In the genomic region with DNA sequence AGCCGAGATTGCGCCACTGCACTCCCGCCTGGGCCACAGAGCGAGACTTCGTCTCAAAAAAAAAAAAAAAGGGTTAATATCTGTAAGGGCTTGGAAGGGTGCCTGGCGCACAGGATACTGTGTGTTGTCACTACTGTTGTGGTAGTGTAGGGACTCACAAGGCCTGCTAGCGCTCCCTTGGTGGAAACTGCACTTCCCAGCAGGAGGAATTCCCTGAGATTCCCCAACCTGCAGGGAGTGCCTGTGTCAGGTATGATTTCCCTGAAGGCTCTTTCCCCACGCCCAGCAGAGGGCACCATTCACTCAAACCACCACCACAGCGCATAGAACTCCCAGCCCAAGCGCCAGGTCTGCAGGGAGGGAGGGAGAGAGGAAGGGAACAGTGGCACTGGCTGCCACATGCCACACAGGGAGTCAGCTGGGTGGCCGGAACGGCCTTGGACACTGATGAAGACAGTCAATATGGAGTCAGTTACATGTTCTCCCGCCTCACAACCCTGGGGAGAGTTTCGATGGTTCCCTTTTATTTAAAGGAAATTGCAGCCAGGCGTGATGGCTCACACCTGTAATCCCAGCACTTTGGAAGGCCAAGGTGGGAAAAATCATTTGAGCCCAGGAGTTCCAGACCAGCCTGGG, we compare ENCODE assay signal across 1 cellular context.
TF ChIP-seq lines count a peak whose summit lies in the region.

No MANE protein-coding gene starts in this region.

TF ChIP-seq in HepG2, 621 proteins besides CTCF, POLR2A, EP300 and RAD21 (continued from another document and continues in another):
- TF ChIP-seq, protein P1, sequence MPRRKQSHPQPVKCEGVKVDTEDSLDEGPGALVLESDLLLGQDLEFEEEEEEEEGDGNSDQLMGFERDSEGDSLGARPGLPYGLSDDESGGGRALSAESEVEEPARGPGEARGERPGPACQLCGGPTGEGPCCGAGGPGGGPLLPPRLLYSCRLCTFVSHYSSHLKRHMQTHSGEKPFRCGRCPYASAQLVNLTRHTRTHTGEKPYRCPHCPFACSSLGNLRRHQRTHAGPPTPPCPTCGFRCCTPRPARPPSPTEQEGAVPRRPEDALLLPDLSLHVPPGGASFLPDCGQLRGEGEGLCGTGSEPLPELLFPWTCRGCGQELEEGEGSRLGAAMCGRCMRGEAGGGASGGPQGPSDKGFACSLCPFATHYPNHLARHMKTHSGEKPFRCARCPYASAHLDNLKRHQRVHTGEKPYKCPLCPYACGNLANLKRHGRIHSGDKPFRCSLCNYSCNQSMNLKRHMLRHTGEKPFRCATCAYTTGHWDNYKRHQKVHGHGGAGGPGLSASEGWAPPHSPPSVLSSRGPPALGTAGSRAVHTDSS (CRISPR knock-in tag; conservative IDR thresholded peaks at IDR 0.05), result no peak
- TF ChIP-seq, protein P2, sequence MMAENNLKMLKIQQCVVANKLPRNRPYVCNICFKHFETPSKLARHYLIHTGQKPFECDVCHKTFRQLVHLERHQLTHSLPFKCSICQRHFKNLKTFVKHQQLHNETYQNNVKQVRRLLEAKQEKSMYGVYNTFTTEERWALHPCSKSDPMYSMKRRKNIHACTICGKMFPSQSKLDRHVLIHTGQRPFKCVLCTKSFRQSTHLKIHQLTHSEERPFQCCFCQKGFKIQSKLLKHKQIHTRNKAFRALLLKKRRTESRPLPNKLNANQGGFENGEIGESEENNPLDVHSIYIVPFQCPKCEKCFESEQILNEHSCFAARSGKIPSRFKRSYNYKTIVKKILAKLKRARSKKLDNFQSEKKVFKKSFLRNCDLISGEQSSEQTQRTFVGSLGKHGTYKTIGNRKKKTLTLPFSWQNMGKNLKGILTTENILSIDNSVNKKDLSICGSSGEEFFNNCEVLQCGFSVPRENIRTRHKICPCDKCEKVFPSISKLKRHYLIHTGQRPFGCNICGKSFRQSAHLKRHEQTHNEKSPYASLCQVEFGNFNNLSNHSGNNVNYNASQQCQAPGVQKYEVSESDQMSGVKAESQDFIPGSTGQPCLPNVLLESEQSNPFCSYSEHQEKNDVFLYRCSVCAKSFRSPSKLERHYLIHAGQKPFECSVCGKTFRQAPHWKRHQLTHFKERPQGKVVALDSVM (CRISPR knock-in tag; IDR thresholded peaks at IDR 0.05), result peak; percentile 28; the same call in 1 of the 2 replicates
- TF ChIP-seq RFXAP (CRISPR knock-in tag; IDR thresholded peaks at IDR 0.05; ENCODE audit: borderline replicate concordance) (no peak), ZNF776 (CRISPR knock-in tag; IDR thresholded peaks at IDR 0.05) (no peak), SPEN (CRISPR knock-in tag; IDR thresholded peaks at IDR 0.05; ENCODE audit: low read depth) (peak; percentile 57; the same call in 1 of the 2 replicates), ZNF331 (CRISPR knock-in tag; IDR thresholded peaks at IDR 0.05) (0 out of 2 replicates have a peak, but pooled peaks have one; percentile 50), KMT2A (CRISPR knock-in tag; IDR thresholded peaks at IDR 0.05) (0 out of 2 replicates have a peak, but pooled peaks have one; percentile 37), ELF4 (CRISPR knock-in tag; IDR thresholded peaks at IDR 0.05; ENCODE audit: borderline replicate concordance) (no peak), ZNF350 (CRISPR knock-in tag; IDR thresholded peaks at IDR 0.05; ENCODE audit: borderline replicate concordance, low read depth) (peak; percentile 64; the same call in 1 of the 2 replicates), MXD4 (CRISPR knock-in tag; IDR thresholded peaks at IDR 0.05) (0 out of 2 replicates have a peak, but pooled peaks have one; percentile 31), ZSCAN25 (CRISPR knock-in tag; IDR thresholded peaks at IDR 0.05) (peak; percentile 96), GATAD2A (CRISPR knock-in tag; IDR thresholded peaks at IDR 0.05) (peak; percentile 78), ZNF263 (CRISPR knock-in tag; IDR thresholded peaks at IDR 0.05) (peak; percentile 31; the same call in 1 of the 2 replicates), NCOA1 (CRISPR knock-in tag; IDR thresholded peaks at IDR 0.05) (no peak), KLF16 (CRISPR knock-in tag; IDR thresholded peaks at IDR 0.05) (peak in 1 of 2 experiments; percentile 64; a peak in 1 of 4 replicates), FOSL2 (CRISPR knock-in tag; IDR thresholded peaks at IDR 0.05) (peak; percentile 72), KDM2A (CRISPR knock-in tag; IDR thresholded peaks at IDR 0.05; ENCODE audit: borderline replicate concordance, low read depth) (peak; percentile 89; the same call in 1 of the 2 replicates), JARID2 (CRISPR knock-in tag; IDR thresholded peaks at IDR 0.05; ENCODE audit: insufficient replicate concordance) (no peak), ZNF451 (CRISPR knock-in tag; IDR thresholded peaks at IDR 0.05) (no peak; the same call in 1 of the 2 replicates), ZNF672 (CRISPR knock-in tag; IDR thresholded peaks at IDR 0.05) (no peak), SIX4 (CRISPR knock-in tag; IDR thresholded peaks at IDR 0.05) (peak; percentile 58; the same call in 1 of the 2 replicates), ZNF674 (CRISPR knock-in tag; IDR thresholded peaks at IDR 0.05; ENCODE audit: low read depth) (no peak), ZMYM2 (CRISPR knock-in tag; IDR thresholded peaks at IDR 0.05) (no peak), ZFX (CRISPR knock-in tag; IDR thresholded peaks at IDR 0.05; ENCODE audit: low read depth) (peak; percentile 62), JUND (CRISPR knock-in tag; IDR thresholded peaks at IDR 0.05) (0 out of 2 replicates have a peak, but pooled peaks have one; percentile 26), ATRX (CRISPR knock-in tag; IDR thresholded peaks at IDR 0.05; ENCODE audit: borderline replicate concordance) (no peak), ZNF3 (CRISPR knock-in tag; IDR thresholded peaks at IDR 0.05) (no peak), KDM4B (CRISPR knock-in tag; IDR thresholded peaks at IDR 0.05) (peak; percentile 80; the same call in 1 of the 2 replicates), JUN (CRISPR knock-in tag; IDR thresholded peaks at IDR 0.05) (0 out of 2 replicates have a peak, but pooled peaks have one; percentile 27), NFE2 (CRISPR knock-in tag; IDR thresholded peaks at IDR 0.05) (no peak), SMC3 (IDR thresholded peaks at IDR 0.05; ENCODE audit: low read length) (peak; percentile 99), RFX3 (CRISPR knock-in tag; IDR thresholded peaks at IDR 0.05) (peak; percentile 23; the same call in 1 of the 2 replicates)
- TF ChIP-seq, protein P3, sequence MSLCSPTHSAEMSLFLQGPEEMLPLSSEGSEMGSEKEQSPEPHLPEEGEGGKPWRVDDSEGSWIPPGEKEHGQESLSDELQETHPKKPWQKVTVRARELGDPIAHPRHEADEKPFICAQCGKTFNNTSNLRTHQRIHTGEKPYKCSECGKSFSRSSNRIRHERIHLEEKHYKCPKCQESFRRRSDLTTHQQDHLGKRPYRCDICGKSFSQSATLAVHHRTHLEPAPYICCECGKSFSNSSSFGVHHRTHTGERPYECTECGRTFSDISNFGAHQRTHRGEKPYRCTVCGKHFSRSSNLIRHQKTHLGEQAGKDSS (CRISPR knock-in tag; IDR thresholded peaks at IDR 0.05; ENCODE audit: borderline replicate concordance, low read depth), result peak; percentile 87; the same call in 1 of the 2 replicates
- TF ChIP-seq, protein P4, sequence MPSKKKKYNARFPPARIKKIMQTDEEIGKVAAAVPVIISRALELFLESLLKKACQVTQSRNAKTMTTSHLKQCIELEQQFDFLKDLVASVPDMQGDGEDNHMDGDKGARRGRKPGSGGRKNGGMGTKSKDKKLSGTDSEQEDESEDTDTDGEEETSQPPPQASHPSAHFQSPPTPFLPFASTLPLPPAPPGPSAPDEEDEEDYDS (CRISPR knock-in tag; IDR thresholded peaks at IDR 0.05), result peak; percentile 67; the same call in 1 of the 2 replicates
- TF ChIP-seq, protein P5, sequence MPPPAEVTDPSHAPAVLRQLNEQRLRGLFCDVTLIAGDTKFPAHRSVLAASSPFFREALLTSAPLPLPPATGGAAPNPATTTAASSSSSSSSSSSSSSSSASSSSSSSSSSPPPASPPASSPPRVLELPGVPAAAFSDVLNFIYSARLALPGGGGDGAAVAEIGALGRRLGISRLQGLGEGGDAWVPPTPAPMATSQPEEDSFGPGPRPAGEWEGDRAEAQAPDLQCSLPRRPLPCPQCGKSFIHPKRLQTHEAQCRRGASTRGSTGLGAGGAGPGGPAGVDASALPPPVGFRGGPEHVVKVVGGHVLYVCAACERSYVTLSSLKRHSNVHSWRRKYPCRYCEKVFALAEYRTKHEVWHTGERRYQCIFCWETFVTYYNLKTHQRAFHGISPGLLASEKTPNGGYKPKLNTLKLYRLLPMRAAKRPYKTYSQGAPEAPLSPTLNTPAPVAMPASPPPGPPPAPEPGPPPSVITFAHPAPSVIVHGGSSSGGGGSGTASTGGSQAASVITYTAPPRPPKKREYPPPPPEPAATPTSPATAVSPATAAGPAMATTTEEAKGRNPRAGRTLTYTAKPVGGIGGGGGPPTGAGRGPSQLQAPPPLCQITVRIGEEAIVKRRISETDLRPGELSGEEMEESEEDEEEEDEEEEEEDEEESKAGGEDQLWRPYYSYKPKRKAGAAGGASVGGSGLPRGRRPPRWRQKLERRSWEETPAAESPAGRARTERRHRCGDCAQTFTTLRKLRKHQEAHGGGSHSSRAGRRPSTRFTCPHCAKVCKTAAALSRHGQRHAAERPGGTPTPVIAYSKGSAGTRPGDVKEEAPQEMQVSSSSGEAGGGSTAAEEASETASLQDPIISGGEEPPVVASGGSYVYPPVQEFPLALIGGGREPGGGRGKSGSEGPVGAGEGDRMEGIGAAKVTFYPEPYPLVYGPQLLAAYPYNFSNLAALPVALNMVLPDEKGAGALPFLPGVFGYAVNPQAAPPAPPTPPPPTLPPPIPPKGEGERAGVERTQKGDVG (CRISPR knock-in tag; IDR thresholded peaks at IDR 0.05; ENCODE audit: borderline replicate concordance), result peak; percentile 41; the same call in 1 of the 2 replicates
- TF ChIP-seq, protein P6, sequence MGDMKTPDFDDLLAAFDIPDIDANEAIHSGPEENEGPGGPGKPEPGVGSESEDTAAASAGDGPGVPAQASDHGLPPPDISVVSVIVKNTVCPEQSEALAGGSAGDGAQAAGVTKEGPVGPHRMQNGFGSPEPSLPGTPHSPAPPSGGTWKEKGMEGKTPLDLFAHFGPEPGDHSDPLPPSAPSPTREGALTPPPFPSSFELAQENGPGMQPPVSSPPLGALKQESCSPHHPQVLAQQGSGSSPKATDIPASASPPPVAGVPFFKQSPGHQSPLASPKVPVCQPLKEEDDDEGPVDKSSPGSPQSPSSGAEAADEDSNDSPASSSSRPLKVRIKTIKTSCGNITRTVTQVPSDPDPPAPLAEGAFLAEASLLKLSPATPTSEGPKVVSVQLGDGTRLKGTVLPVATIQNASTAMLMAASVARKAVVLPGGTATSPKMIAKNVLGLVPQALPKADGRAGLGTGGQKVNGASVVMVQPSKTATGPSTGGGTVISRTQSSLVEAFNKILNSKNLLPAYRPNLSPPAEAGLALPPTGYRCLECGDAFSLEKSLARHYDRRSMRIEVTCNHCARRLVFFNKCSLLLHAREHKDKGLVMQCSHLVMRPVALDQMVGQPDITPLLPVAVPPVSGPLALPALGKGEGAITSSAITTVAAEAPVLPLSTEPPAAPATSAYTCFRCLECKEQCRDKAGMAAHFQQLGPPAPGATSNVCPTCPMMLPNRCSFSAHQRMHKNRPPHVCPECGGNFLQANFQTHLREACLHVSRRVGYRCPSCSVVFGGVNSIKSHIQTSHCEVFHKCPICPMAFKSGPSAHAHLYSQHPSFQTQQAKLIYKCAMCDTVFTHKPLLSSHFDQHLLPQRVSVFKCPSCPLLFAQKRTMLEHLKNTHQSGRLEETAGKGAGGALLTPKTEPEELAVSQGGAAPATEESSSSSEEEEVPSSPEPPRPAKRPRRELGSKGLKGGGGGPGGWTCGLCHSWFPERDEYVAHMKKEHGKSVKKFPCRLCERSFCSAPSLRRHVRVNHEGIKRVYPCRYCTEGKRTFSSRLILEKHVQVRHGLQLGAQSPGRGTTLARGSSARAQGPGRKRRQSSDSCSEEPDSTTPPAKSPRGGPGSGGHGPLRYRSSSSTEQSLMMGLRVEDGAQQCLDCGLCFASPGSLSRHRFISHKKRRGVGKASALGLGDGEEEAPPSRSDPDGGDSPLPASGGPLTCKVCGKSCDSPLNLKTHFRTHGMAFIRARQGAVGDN (CRISPR knock-in tag; IDR thresholded peaks at IDR 0.05), result peak; percentile 70
- TF ChIP-seq, protein P7, sequence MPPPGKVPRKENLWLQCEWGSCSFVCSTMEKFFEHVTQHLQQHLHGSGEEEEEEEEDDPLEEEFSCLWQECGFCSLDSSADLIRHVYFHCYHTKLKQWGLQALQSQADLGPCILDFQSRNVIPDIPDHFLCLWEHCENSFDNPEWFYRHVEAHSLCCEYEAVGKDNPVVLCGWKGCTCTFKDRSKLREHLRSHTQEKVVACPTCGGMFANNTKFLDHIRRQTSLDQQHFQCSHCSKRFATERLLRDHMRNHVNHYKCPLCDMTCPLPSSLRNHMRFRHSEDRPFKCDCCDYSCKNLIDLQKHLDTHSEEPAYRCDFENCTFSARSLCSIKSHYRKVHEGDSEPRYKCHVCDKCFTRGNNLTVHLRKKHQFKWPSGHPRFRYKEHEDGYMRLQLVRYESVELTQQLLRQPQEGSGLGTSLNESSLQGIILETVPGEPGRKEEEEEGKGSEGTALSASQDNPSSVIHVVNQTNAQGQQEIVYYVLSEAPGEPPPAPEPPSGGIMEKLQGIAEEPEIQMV (CRISPR knock-in tag; IDR thresholded peaks at IDR 0.05; ENCODE audit: low read depth), result 0 out of 2 replicates have a peak, but pooled peaks have one; percentile 51
- TF ChIP-seq, protein P8, sequence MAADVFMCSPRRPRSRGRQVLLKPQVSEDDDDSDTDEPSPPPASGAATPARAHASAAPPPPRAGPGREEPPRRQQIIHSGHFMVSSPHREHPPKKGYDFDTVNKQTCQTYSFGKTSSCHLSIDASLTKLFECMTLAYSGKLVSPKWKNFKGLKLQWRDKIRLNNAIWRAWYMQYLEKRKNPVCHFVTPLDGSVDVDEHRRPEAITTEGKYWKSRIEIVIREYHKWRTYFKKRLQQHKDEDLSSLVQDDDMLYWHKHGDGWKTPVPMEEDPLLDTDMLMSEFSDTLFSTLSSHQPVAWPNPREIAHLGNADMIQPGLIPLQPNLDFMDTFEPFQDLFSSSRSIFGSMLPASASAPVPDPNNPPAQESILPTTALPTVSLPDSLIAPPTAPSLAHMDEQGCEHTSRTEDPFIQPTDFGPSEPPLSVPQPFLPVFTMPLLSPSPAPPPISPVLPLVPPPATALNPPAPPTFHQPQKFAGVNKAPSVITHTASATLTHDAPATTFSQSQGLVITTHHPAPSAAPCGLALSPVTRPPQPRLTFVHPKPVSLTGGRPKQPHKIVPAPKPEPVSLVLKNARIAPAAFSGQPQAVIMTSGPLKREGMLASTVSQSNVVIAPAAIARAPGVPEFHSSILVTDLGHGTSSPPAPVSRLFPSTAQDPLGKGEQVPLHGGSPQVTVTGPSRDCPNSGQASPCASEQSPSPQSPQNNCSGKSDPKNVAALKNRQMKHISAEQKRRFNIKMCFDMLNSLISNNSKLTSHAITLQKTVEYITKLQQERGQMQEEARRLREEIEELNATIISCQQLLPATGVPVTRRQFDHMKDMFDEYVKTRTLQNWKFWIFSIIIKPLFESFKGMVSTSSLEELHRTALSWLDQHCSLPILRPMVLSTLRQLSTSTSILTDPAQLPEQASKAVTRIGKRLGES (CRISPR knock-in tag; IDR thresholded peaks at IDR 0.05; ENCODE audit: borderline replicate concordance), result no peak
- TF ChIP-seq, protein P9, sequence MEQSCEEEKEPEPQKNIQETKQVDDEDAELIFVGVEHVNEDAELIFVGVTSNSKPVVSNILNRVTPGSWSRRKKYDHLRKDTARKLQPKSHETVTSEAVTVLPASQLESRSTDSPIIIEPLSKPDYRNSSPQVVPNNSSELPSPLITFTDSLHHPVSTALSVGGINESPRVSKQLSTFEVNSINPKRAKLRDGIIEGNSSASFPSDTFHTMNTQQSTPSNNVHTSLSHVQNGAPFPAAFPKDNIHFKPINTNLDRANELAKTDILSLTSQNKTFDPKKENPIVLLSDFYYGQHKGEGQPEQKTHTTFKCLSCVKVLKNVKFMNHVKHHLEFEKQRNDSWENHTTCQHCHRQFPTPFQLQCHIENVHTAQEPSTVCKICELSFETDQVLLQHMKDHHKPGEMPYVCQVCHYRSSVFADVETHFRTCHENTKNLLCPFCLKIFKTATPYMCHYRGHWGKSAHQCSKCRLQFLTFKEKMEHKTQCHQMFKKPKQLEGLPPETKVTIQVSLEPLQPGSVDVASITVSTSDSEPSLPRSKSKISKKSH (CRISPR knock-in tag; IDR thresholded peaks at IDR 0.05; ENCODE audit: borderline replicate concordance), result peak; percentile 78; the same call in 1 of the 2 replicates
